In the genomic region with DNA sequence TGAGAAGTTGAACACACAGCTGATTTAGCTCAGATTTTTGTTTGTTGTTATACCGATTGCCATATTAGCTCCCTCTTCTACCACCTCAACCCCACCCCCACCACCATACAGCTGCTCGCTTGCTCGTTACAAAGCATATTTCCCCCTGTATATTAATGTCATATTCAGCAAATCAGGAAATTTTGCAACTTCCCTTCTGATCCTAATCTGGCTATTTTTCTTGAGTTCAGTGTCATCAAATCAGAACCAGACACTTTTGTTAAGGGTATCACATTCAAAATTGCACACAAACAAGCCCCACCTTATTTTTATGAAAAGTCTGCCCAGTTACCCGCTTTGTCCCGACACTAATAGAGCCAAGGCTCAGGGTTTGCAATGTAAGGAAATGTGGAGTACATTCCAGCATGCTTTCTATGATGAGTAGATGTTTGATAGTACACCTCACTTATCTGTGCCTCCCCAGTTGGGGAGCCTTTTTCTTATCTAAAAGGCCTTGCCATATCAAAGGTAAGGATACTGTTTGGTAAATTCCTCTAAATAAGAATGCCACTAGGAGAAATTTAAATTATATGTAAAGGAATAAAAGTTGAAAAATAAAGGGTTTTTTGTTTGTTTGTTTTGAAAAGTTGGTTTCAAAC, we compare ENCODE assay signal across 20 cellular contexts.
A peak's percentile ranks its signal among the peaks of the same experiment; 100 is the strongest.
DNase-seq lines count a peak whose midpoint lies in the region; ATAC-seq, FAIRE-seq and TF ChIP-seq lines count a peak whose summit lies in the region.
"Had no signal": no experiment of that assay in that cellular context is flagged by ENCODE, and none has a peak within 500 bp of the region (broad histone marks: within the 10 kb centered on the region; RNA-seq: fewer than 3 reads in every experiment).

No MANE protein-coding gene starts in this region.

- no peaks in the 10 kb centered on the region for H3K36me3 ChIP-seq in heart right ventricle
- H3K36me3 ChIP-seq in astrocyte (ENCODE audit: insufficient read depth, low read length) = no peaks in the 10 kb centered on the region
- H3K36me3 ChIP-seq in mesenchymal stem cell (ENCODE audit: control insufficient read depth in 1 of 2, insufficient read depth in 2 of 2, low read depth in 1 of 2, low read length in 2 of 2) = peaks cover 0 to 6% of the 10 kb centered on the region in 2 experiments
- no peaks in the 10 kb centered on the region for H3K36me3 ChIP-seq in thyroid gland
- H3K36me3 ChIP-seq: prostate gland, vagina had no signal

- peaks cover 0 to 3% (median 0%) of the 10 kb centered on the region in 11 donors for H3K9me3 ChIP-seq in heart right ventricle
- H3K9me3 ChIP-seq in astrocyte (ENCODE audit: insufficient read depth, low read depth, low read length) = no peaks in the 10 kb centered on the region
- no peaks in the 10 kb centered on the region for H3K9me3 ChIP-seq in mesenchymal stem cell (ENCODE audit: control insufficient read depth, low read length)
- no peaks in the 10 kb centered on the region for H3K9me3 ChIP-seq in thyroid gland
- H3K9me3 ChIP-seq: prostate gland, vagina had no signal

- H3K27me3 Mint-ChIP-seq in astrocyte (ENCODE audit: low read depth, unreplicated experiment) = no peaks in the 10 kb centered on the region
- peaks cover 19% of the 10 kb centered on the region for H3K27me3 Mint-ChIP-seq in activated CD4-positive, alpha-beta memory T cell treated with anti-CD3 and anti-CD28 coated beads, Interleukin-2, amount 10 ng/mL, durations not matched to agents 7 days and 5 days

- peak overlapping the region; percentile 52 for H2BK15ac ChIP-seq in mesenchymal stem cell (ENCODE audit: low read depth, poor library complexity, severe bottlenecking)

- H2BK5ac ChIP-seq in mesenchymal stem cell (ENCODE audit: low read depth, low read length, poor library complexity, severe bottlenecking) = no peak overlapping the region

- WGBS in heart right ventricle, 2 donors = 63 to 74% methylated on average over 5 of the region's 5 CpGs
- WGBS in mesenchymal stem cell = 71% methylated on average over 5 of the region's 5 CpGs
- whole genome bisulfite sequencing in thyroid gland, 2 donors = 80 to 83% methylated on average over 5 of the region's 5 CpGs

- H2AK5ac ChIP-seq in mesenchymal stem cell (ENCODE audit: low read length, severe bottlenecking) = peak overlapping the region; percentile 95

- no peak for TF ChIP-seq CTCF in heart right ventricle (IDR thresholded peaks at IDR 0.05)
- no peak for TF ChIP-seq CTCF in astrocyte (IDR thresholded peaks at IDR 0.05; ENCODE audit: insufficient read depth, low read depth, low read length)
- no peak for TF ChIP-seq CTCF in thyroid gland (IDR thresholded peaks at IDR 0.05)

- H3K23ac ChIP-seq in mesenchymal stem cell (ENCODE audit: low read length in 2 of 2) = no peak overlapping the region

- H2BK120ac ChIP-seq in mesenchymal stem cell (ENCODE audit: low read depth, low read length) = no peak overlapping the region

- peaks cover 4% of the 10 kb centered on the region for H3K9me3 Mint-ChIP-seq in astrocyte (ENCODE audit: unreplicated experiment)
- peaks cover 5% of the 10 kb centered on the region for H3K9me3 Mint-ChIP-seq in activated CD4-positive, alpha-beta memory T cell treated with anti-CD3 and anti-CD28 coated beads, Interleukin-2, amount 10 ng/mL, durations not matched to agents 7 days and 5 days

- intact Hi-C loops in heart right ventricle (cut with DNase I) (no loop called here), cardiac septum (cut with DNase I) (no loop called here), thyroid gland (cut with DNase I) (no loop called here)

- H3K4me1 ChIP-seq in heart right ventricle (peaks cover 0 to 46% (median 15%) of the 10 kb centered on the region in 9 donors), astrocyte (ENCODE audit: insufficient read depth, low read length) (peaks cover 29% of the 10 kb centered on the region), mesenchymal stem cell (ENCODE audit: control insufficient read depth, insufficient read depth, low read depth, low read length) (peaks cover 12% of the 10 kb centered on the region), thyroid gland (peaks cover 15 to 18% of the 10 kb centered on the region in 2 donors)
- H3K4me1 ChIP-seq: prostate gland had no signal

- H4K91ac ChIP-seq in mesenchymal stem cell (ENCODE audit: low read length) = no peak overlapping the region

- no peak overlapping the region for H3K4ac ChIP-seq in mesenchymal stem cell (ENCODE audit: low read depth in 1 of 2, low read length in 2 of 2)

- H2BK12ac ChIP-seq in mesenchymal stem cell (ENCODE audit: low read length in 2 of 2) = no peak overlapping the region

- no peak overlapping the region for H4K8ac ChIP-seq in mesenchymal stem cell (ENCODE audit: low read length)

- peak in 1 of 8 donors; percentile 32 for ATAC-seq in heart right ventricle
- ATAC-seq in HG03039 (IDR thresholded peaks at IDR 0.05; ENCODE audit: unreplicated experiment) = no peak
- ATAC-seq: naive thymus-derived CD8-positive, alpha-beta T cell had no signal

- H2AFZ ChIP-seq in astrocyte (ENCODE audit: low read depth, low read length) (no peak overlapping the region), mesenchymal stem cell (ENCODE audit: low read depth, low read length) (no peak overlapping the region)

- H3K4me2 ChIP-seq in astrocyte (ENCODE audit: low read length) = peak overlapping the region; percentile 71
- H3K4me2 ChIP-seq in mesenchymal stem cell (ENCODE audit: low read length, poor library complexity, severe bottlenecking) = no peak overlapping the region

- no peak overlapping the region for H3K18ac ChIP-seq in mesenchymal stem cell (ENCODE audit: low read depth in 1 of 2, low read length in 2 of 2)

- peaks cover 8% of the 10 kb centered on the region for H3K79me1 ChIP-seq in mesenchymal stem cell (replicated peaks; ENCODE audit: low read length, poor library complexity, severe bottlenecking)

- H3K27ac ChIP-seq in heart right ventricle (peak overlapping the region in 7 of 10 donors; percentile 0 to 64 (median 45)), astrocyte (ENCODE audit: low read depth, low read length) (peak overlapping the region; percentile 97), mesenchymal stem cell (ENCODE audit: low read length, poor library complexity, severe bottlenecking) (peak overlapping the region; percentile 98), thyroid gland (peak overlapping the region in 2 of 3 donors; percentile 53 to 69)
- H3K27ac ChIP-seq: prostate gland, RWPE1 had no signal

- POLR2A ChIA-PET in activated CD4-positive, alpha-beta memory T cell treated with anti-CD3 and anti-CD28 coated beads, Interleukin-2, amount 10 ng/mL, durations not matched to agents 7 days and 5 days (lab: Charles Lee) = no interaction called here

- peak overlapping the region; percentile 97 for H3K27ac Mint-ChIP-seq in astrocyte (ENCODE audit: unreplicated experiment)
- no peak overlapping the region for H3K27ac Mint-ChIP-seq in activated CD4-positive, alpha-beta memory T cell treated with anti-CD3 and anti-CD28 coated beads, Interleukin-2, amount 10 ng/mL, durations not matched to agents 7 days and 5 days
- H3K27ac Mint-ChIP-seq: naive thymus-derived CD8-positive, alpha-beta T cell had no signal

- H3K4me3 ChIP-seq in heart right ventricle (no peak overlapping the region), astrocyte (ENCODE audit: insufficient read depth, low read depth, low read length) (no peak overlapping the region), mesenchymal stem cell (ENCODE audit: insufficient read depth in 1 of 2, low read depth in 1 of 2, low read length in 2 of 2) (no peak overlapping the region), thyroid gland (replicated peaks in 1 of 3) (no peak overlapping the region)
- H3K4me3 ChIP-seq: prostate gland, vagina had no signal

- peak overlapping the region; percentile 37 for H3K4me3 Mint-ChIP-seq in astrocyte (ENCODE audit: unreplicated experiment)
- no peak overlapping the region for H3K4me3 Mint-ChIP-seq in activated CD4-positive, alpha-beta memory T cell treated with anti-CD3 and anti-CD28 coated beads, Interleukin-2, amount 10 ng/mL, durations not matched to agents 7 days and 5 days
- H3K4me3 Mint-ChIP-seq: naive thymus-derived CD8-positive, alpha-beta T cell had no signal

- peaks cover 66% of the 10 kb centered on the region for H3K4me1 Mint-ChIP-seq in astrocyte (ENCODE audit: low read depth, unreplicated experiment)
- no peaks in the 10 kb centered on the region for H3K4me1 Mint-ChIP-seq in activated CD4-positive, alpha-beta memory T cell treated with anti-CD3 and anti-CD28 coated beads, Interleukin-2, amount 10 ng/mL, durations not matched to agents 7 days and 5 days

- H3K36me3 Mint-ChIP-seq in astrocyte (ENCODE audit: low read depth, unreplicated experiment) = peaks cover 24% of the 10 kb centered on the region
- no peaks in the 10 kb centered on the region for H3K36me3 Mint-ChIP-seq in activated CD4-positive, alpha-beta memory T cell treated with anti-CD3 and anti-CD28 coated beads, Interleukin-2, amount 10 ng/mL, durations not matched to agents 7 days and 5 days (ENCODE audit: low read depth)
- H3K36me3 Mint-ChIP-seq: naive thymus-derived CD8-positive, alpha-beta T cell had no signal

- no peak for TF ChIP-seq POLR2A in thyroid gland (IDR thresholded peaks at IDR 0.05)

- CTCF ChIA-PET in activated CD4-positive, alpha-beta memory T cell treated with anti-CD3 and anti-CD28 coated beads, Interleukin-2, amount 10 ng/mL, durations not matched to agents 7 days and 5 days (lab: Charles Lee) = no interaction called here

- peaks cover 30% of the 10 kb centered on the region for H3K79me2 ChIP-seq in astrocyte (ENCODE audit: insufficient read depth, low read length)

- H3K9ac ChIP-seq in astrocyte (ENCODE audit: low read length) = peak overlapping the region; percentile 81
- H3K9ac ChIP-seq in mesenchymal stem cell (ENCODE audit: low read length) = no peak overlapping the region

- no peaks in the 10 kb centered on the region for H3K27me3 ChIP-seq in heart right ventricle
- no peaks in the 10 kb centered on the region for H3K27me3 ChIP-seq in astrocyte (ENCODE audit: insufficient read depth, low read length)
- no peaks in the 10 kb centered on the region for H3K27me3 ChIP-seq in mesenchymal stem cell (ENCODE audit: control insufficient read depth in 1 of 2, insufficient read depth in 1 of 2, low read length in 2 of 2)
- H3K27me3 ChIP-seq in thyroid gland = no peaks in the 10 kb centered on the region
- H3K27me3 ChIP-seq: vagina had no signal

- DNase-seq in heart right ventricle (no peak), cardiac septum (ENCODE audit: low spot score) (no peak), astrocyte (ENCODE audit: low read depth) (no peak), mesenchymal stem cell (peak; percentile 8), thyroid gland (no peak)
- DNase-seq in stimulated activated CD4-positive, alpha-beta T cell treated with anti-CD3 and anti-CD28 coated beads, Interleukin-12 subunit alpha, Interleukin-12 subunit beta, amount 100 ng/mL, for 4 hours = no peak
- DNase-seq in activated CD4-positive, alpha-beta memory T cell treated with anti-CD3 and anti-CD28 coated beads, Interleukin-2, amount 10 ng/mL, durations not matched to agents 7 days and 5 days = no peak
- DNase-seq: activated CD8-positive, alpha-beta memory T cell treated with anti-CD3 and anti-CD28 coated beads for 24 hours; cerebellar nuclear complex; DND-41; naive thymus-derived CD8-positive, alpha-beta T cell; NCI-H146; NK-92 treated with Interleukin-12 subunit alpha and Interleukin-12 subunit beta, amount 100 ng/mL, for 24 hours; T-helper 2 cell had no signal

- FAIRE-seq in astrocyte (lab: Jason Lieb, UNC) = no peak
- FAIRE-seq: frontal cortex, GM18507 had no signal

- H4K20me1 ChIP-seq in astrocyte (ENCODE audit: insufficient read depth, low read length) = no peaks in the 10 kb centered on the region

- H3K14ac ChIP-seq in mesenchymal stem cell (ENCODE audit: low read length in 2 of 2) = no peak overlapping the region

Comparison
In these comparisons a context has a peak if more than half of its experiments do, and no peak if none do; other contexts are left out.
1. H3K27ac ChIP-seq: peak in every context shown above with its lines; median percentile 98 in mesenchymal stem cell; 97 in astrocyte; 61 in thyroid gland; 45 in heart right ventricle.